ENCODE assay signal across 9 cellular contexts in the genomic region with DNA sequence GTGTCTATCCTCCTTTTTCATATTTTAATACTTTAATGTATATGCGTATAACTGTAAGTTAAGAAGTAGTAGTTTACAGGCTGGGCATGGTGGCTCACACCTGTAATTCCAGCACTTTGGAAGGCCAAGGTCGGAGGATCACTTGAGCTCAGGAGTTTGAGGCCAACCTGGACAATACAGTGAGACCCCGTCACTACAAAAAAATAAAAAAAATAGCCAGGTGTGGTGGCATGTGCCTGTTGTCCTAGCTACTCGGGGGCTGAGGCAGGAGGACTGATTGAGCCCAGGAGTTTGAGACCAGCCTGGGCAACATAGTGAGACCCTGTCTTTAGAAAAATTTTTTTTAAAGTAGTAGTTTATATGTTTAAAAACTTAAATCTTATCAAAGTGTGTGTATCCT. TPM values are rescaled to one million over a fixed set of nuclear protein-coding genes. Genes with fewer than 3 reads are reported as not detected.
"Had no signal": no experiment of that assay in that cellular context is flagged by ENCODE, and none has a peak within 500 bp of the region (broad histone marks: within the 10 kb centered on the region; RNA-seq: fewer than 3 reads in every experiment).

No MANE protein-coding gene starts in this region.

- DNase-seq: GDM1, GF-D8 had no signal

- H3K4me3 ChIP-seq: GM12878 had no signal

- FAIRE-seq: G401.6, GM12878, GM12891, GM12892, GM18507, GM19239 had no signal

- ATAC-seq: GM12878 had no signal

RNA-seq across cellular contexts. Expression of a gene that starts 25.8 kb away (rescaled TPM):
- total RNA-seq: G401, GM12878 had no signal
